ENCODE assay signal across 2 cellular contexts in the genomic region with DNA sequence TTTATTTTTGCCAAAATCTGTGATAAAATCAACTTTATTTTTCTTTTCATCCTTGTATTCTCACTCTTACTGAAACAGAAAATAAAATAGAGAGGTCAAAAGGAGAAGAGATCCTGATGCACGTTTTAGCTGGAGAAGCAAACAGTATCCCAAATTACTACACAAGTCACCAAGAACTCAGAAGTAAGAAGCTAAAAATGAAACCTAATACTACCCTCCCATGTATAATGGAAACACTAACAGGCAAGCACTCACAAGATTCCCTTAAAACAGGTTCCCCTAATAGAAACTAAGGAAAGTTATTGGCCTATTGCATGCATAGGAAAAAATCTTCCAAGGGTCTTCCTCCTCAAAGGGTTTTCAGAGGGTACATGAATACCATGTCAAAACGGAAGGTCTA.
TF ChIP-seq lines count a peak whose summit lies in the region.

No MANE protein-coding gene starts in this region.

TF ChIP-seq in SK-N-SH treated with all-trans-retinoic acid at 6 μM for 48 hours, 23 proteins besides CTCF, POLR2A, EP300 and RAD21 (continued from another document):
- TF ChIP-seq, protein P1, sequence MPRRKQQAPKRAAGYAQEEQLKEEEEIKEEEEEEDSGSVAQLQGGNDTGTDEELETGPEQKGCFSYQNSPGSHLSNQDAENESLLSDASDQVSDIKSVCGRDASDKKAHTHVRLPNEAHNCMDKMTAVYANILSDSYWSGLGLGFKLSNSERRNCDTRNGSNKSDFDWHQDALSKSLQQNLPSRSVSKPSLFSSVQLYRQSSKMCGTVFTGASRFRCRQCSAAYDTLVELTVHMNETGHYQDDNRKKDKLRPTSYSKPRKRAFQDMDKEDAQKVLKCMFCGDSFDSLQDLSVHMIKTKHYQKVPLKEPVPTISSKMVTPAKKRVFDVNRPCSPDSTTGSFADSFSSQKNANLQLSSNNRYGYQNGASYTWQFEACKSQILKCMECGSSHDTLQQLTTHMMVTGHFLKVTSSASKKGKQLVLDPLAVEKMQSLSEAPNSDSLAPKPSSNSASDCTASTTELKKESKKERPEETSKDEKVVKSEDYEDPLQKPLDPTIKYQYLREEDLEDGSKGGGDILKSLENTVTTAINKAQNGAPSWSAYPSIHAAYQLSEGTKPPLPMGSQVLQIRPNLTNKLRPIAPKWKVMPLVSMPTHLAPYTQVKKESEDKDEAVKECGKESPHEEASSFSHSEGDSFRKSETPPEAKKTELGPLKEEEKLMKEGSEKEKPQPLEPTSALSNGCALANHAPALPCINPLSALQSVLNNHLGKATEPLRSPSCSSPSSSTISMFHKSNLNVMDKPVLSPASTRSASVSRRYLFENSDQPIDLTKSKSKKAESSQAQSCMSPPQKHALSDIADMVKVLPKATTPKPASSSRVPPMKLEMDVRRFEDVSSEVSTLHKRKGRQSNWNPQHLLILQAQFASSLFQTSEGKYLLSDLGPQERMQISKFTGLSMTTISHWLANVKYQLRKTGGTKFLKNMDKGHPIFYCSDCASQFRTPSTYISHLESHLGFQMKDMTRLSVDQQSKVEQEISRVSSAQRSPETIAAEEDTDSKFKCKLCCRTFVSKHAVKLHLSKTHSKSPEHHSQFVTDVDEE (CRISPR knock-in tag; IDR thresholded peaks at IDR 0.05), result no peak
- TF ChIP-seq ARNTL (CRISPR knock-in tag; IDR thresholded peaks at IDR 0.05; ENCODE audit: borderline replicate concordance, low read depth), result no peak
- no peak for TF ChIP-seq ZFP3 (CRISPR knock-in tag; IDR thresholded peaks at IDR 0.05)
- TF ChIP-seq TOX (CRISPR knock-in tag; IDR thresholded peaks at IDR 0.05; ENCODE audit: borderline replicate concordance), result no peak
- no peak for TF ChIP-seq ZNF70 (CRISPR knock-in tag; IDR thresholded peaks at IDR 0.05)
- no peak for TF ChIP-seq BACH2 (CRISPR knock-in tag; IDR thresholded peaks at IDR 0.05; ENCODE audit: borderline replicate concordance)
- no peak for TF ChIP-seq CSDC2 (CRISPR knock-in tag; IDR thresholded peaks at IDR 0.05)
- TF ChIP-seq, protein P2, sequence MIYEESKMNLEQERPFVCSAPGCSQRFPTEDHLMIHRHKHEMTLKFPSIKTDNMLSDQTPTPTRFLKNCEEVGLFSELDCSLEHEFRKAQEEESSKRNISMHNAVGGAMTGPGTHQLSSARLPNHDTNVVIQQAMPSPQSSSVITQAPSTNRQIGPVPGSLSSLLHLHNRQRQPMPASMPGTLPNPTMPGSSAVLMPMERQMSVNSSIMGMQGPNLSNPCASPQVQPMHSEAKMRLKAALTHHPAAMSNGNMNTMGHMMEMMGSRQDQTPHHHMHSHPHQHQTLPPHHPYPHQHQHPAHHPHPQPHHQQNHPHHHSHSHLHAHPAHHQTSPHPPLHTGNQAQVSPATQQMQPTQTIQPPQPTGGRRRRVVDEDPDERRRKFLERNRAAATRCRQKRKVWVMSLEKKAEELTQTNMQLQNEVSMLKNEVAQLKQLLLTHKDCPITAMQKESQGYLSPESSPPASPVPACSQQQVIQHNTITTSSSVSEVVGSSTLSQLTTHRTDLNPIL (CRISPR knock-in tag; IDR thresholded peaks at IDR 0.05; ENCODE audit: low read depth), result no peak
- TF ChIP-seq PPARA (CRISPR knock-in tag; IDR thresholded peaks at IDR 0.05; ENCODE audit: borderline replicate concordance), result no peak
- TF ChIP-seq, protein P3, sequence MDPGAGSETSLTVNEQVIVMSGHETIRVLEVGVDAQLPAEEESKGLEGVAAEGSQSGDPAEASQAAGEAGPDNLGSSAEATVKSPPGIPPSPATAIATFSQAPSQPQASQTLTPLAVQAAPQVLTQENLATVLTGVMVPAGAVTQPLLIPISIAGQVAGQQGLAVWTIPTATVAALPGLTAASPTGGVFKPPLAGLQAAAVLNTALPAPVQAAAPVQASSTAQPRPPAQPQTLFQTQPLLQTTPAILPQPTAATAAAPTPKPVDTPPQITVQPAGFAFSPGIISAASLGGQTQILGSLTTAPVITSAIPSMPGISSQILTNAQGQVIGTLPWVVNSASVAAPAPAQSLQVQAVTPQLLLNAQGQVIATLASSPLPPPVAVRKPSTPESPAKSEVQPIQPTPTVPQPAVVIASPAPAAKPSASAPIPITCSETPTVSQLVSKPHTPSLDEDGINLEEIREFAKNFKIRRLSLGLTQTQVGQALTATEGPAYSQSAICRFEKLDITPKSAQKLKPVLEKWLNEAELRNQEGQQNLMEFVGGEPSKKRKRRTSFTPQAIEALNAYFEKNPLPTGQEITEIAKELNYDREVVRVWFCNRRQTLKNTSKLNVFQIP (CRISPR knock-in tag; IDR thresholded peaks at IDR 0.05; ENCODE audit: borderline replicate concordance, low read depth), result no peak
- TF ChIP-seq ISL1 (CRISPR knock-in tag; IDR thresholded peaks at IDR 0.05), result no peak
- no peak for TF ChIP-seq ZFP30 (CRISPR knock-in tag; IDR thresholded peaks at IDR 0.05)
- TF ChIP-seq ZC3H10 (CRISPR knock-in tag; IDR thresholded peaks at IDR 0.05), result no peak
- TF ChIP-seq SNAI2 (CRISPR knock-in tag; IDR thresholded peaks at IDR 0.05), result no peak
- TF ChIP-seq ESRRG (CRISPR knock-in tag; IDR thresholded peaks at IDR 0.05), result no peak
- TF ChIP-seq RARB (CRISPR knock-in tag; IDR thresholded peaks at IDR 0.05), result no peak

TF ChIP-seq in WTC11, 78 proteins besides CTCF, POLR2A, EP300 and RAD21 (continued from another document):
- TF ChIP-seq, protein P4, sequence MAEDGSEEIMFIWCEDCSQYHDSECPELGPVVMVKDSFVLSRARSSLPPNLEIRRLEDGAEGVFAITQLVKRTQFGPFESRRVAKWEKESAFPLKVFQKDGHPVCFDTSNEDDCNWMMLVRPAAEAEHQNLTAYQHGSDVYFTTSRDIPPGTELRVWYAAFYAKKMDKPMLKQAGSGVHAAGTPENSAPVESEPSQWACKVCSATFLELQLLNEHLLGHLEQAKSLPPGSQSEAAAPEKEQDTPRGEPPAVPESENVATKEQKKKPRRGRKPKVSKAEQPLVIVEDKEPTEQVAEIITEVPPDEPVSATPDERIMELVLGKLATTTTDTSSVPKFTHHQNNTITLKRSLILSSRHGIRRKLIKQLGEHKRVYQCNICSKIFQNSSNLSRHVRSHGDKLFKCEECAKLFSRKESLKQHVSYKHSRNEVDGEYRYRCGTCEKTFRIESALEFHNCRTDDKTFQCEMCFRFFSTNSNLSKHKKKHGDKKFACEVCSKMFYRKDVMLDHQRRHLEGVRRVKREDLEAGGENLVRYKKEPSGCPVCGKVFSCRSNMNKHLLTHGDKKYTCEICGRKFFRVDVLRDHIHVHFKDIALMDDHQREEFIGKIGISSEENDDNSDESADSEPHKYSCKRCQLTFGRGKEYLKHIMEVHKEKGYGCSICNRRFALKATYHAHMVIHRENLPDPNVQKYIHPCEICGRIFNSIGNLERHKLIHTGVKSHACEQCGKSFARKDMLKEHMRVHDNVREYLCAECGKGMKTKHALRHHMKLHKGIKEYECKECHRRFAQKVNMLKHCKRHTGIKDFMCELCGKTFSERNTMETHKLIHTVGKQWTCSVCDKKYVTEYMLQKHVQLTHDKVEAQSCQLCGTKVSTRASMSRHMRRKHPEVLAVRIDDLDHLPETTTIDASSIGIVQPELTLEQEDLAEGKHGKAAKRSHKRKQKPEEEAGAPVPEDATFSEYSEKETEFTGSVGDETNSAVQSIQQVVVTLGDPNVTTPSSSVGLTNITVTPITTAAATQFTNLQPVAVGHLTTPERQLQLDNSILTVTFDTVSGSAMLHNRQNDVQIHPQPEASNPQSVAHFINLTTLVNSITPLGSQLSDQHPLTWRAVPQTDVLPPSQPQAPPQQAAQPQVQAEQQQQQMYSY (CRISPR knock-in tag; IDR thresholded peaks at IDR 0.05), result no peak
- TF ChIP-seq TEAD4 (CRISPR knock-in tag; IDR thresholded peaks at IDR 0.05) (no peak), SMAD4 (CRISPR knock-in tag; IDR thresholded peaks at IDR 0.05) (no peak), FOXJ3 (CRISPR knock-in tag; IDR thresholded peaks at IDR 0.05; ENCODE audit: borderline replicate concordance) (no peak), ZNF396 (CRISPR knock-in tag; IDR thresholded peaks at IDR 0.05; ENCODE audit: borderline replicate concordance) (no peak), TP53 (CRISPR knock-in tag; IDR thresholded peaks at IDR 0.05) (no peak), HMGA2 (CRISPR knock-in tag; IDR thresholded peaks at IDR 0.05) (no peak), GABPB1 (CRISPR knock-in tag; IDR thresholded peaks at IDR 0.05) (no peak)
- TF ChIP-seq, protein P5, sequence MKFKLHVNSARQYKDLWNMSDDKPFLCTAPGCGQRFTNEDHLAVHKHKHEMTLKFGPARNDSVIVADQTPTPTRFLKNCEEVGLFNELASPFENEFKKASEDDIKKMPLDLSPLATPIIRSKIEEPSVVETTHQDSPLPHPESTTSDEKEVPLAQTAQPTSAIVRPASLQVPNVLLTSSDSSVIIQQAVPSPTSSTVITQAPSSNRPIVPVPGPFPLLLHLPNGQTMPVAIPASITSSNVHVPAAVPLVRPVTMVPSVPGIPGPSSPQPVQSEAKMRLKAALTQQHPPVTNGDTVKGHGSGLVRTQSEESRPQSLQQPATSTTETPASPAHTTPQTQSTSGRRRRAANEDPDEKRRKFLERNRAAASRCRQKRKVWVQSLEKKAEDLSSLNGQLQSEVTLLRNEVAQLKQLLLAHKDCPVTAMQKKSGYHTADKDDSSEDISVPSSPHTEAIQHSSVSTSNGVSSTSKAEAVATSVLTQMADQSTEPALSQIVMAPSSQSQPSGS (CRISPR knock-in tag; IDR thresholded peaks at IDR 0.05; ENCODE audit: borderline replicate concordance, low read depth), result no peak
- TF ChIP-seq, protein P6, sequence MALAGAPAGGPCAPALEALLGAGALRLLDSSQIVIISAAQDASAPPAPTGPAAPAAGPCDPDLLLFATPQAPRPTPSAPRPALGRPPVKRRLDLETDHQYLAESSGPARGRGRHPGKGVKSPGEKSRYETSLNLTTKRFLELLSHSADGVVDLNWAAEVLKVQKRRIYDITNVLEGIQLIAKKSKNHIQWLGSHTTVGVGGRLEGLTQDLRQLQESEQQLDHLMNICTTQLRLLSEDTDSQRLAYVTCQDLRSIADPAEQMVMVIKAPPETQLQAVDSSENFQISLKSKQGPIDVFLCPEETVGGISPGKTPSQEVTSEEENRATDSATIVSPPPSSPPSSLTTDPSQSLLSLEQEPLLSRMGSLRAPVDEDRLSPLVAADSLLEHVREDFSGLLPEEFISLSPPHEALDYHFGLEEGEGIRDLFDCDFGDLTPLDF (CRISPR knock-in tag; IDR thresholded peaks at IDR 0.05), result no peak
- TF ChIP-seq, protein P7, sequence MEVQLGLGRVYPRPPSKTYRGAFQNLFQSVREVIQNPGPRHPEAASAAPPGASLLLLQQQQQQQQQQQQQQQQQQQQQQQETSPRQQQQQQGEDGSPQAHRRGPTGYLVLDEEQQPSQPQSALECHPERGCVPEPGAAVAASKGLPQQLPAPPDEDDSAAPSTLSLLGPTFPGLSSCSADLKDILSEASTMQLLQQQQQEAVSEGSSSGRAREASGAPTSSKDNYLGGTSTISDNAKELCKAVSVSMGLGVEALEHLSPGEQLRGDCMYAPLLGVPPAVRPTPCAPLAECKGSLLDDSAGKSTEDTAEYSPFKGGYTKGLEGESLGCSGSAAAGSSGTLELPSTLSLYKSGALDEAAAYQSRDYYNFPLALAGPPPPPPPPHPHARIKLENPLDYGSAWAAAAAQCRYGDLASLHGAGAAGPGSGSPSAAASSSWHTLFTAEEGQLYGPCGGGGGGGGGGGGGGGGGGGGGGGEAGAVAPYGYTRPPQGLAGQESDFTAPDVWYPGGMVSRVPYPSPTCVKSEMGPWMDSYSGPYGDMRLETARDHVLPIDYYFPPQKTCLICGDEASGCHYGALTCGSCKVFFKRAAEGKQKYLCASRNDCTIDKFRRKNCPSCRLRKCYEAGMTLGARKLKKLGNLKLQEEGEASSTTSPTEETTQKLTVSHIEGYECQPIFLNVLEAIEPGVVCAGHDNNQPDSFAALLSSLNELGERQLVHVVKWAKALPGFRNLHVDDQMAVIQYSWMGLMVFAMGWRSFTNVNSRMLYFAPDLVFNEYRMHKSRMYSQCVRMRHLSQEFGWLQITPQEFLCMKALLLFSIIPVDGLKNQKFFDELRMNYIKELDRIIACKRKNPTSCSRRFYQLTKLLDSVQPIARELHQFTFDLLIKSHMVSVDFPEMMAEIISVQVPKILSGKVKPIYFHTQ (CRISPR knock-in tag; IDR thresholded peaks at IDR 0.05), result no peak
